ENCODE assay signal across 1 cellular context in genomic region chr7:116862234-116863167, GRCh38.
TF ChIP-seq lines count a peak whose summit lies in the region.

Gene CAPZA2, plus strand, starts transcription at chr7:116862587. Its CDS starts 25 bp downstream, at chr7:116862612.

TF ChIP-seq in HepG2, 621 proteins besides CTCF, POLR2A, EP300 and RAD21 (continued from another document):
- TF ChIP-seq ZZZ3 (CRISPR knock-in tag; IDR thresholded peaks at IDR 0.05; ENCODE audit: borderline replicate concordance) (0 out of 2 replicates have a peak, but pooled peaks have one; percentile 25), USF2 (IDR thresholded peaks at IDR 0.05; ENCODE audit: low read depth, low read length) (no peak), USF2 (CRISPR knock-in tag; IDR thresholded peaks at IDR 0.05; ENCODE audit: borderline replicate concordance) (peak; percentile 48), KAT7 (CRISPR knock-in tag; IDR thresholded peaks at IDR 0.05; ENCODE audit: borderline replicate concordance) (peak; percentile 71; the same call in 1 of the 2 replicates), TFDP2 (CRISPR knock-in tag; IDR thresholded peaks at IDR 0.05) (peak; percentile 58; the same call in 1 of the 2 replicates), SRY (CRISPR knock-in tag; IDR thresholded peaks at IDR 0.05) (peak; percentile 67; the same call in 1 of the 2 replicates), ZNF274 (CRISPR knock-in tag; IDR thresholded peaks at IDR 0.05) (peak; percentile 62), ZNF746 (CRISPR knock-in tag; IDR thresholded peaks at IDR 0.05) (no peak), ZNF747 (CRISPR knock-in tag; IDR thresholded peaks at IDR 0.05; ENCODE audit: borderline replicate concordance) (peak; percentile 50; the same call in 1 of the 2 replicates), THAP7 (CRISPR knock-in tag; IDR thresholded peaks at IDR 0.05) (no peak), ELF1 (CRISPR knock-in tag; IDR thresholded peaks at IDR 0.05) (no peak), HNRNPUL1 (IDR thresholded peaks at IDR 0.05; ENCODE audit: low read depth, low read length) (no peak), ZSCAN9 (CRISPR knock-in tag; IDR thresholded peaks at IDR 0.05; ENCODE audit: borderline replicate concordance) (0 out of 2 replicates have a peak, but pooled peaks have one; percentile 36), ZNF672 (CRISPR knock-in tag; IDR thresholded peaks at IDR 0.05) (no peak), GATA4 (IDR thresholded peaks at IDR 0.05; ENCODE audit: borderline replicate concordance, low read depth) (0 out of 2 replicates have a peak, but pooled peaks have one; percentile 15), TOPORS (CRISPR knock-in tag; IDR thresholded peaks at IDR 0.05) (peak; percentile 68; the same call in 1 of the 2 replicates), ZSCAN31 (CRISPR knock-in tag; IDR thresholded peaks at IDR 0.05; ENCODE audit: low read depth) (peak; percentile 62; the same call in 1 of the 2 replicates), NFKBIZ (CRISPR knock-in tag; IDR thresholded peaks at IDR 0.05) (peak; percentile 68; the same call in 1 of the 2 replicates), AGO1 (IDR thresholded peaks at IDR 0.05; ENCODE audit: low read depth, low read length, poor library complexity, severe bottlenecking) (peak; percentile 33), SRSF1 (optimal IDR thresholded peaks at IDR 0.05; ENCODE audit: low read depth, low read length) (peak; percentile 71), ZNF414 (CRISPR knock-in tag; IDR thresholded peaks at IDR 0.05) (0 out of 2 replicates have a peak, but pooled peaks have one; percentile 41), ZNF83 (CRISPR knock-in tag; IDR thresholded peaks at IDR 0.05; ENCODE audit: borderline replicate concordance) (peak; percentile 44; the same call in 1 of the 2 replicates), ZNF687 (CRISPR knock-in tag; IDR thresholded peaks at IDR 0.05) (peak; percentile 85)
